Comparison of ENCODE assay signal across 8 cellular contexts in the genomic region with DNA sequence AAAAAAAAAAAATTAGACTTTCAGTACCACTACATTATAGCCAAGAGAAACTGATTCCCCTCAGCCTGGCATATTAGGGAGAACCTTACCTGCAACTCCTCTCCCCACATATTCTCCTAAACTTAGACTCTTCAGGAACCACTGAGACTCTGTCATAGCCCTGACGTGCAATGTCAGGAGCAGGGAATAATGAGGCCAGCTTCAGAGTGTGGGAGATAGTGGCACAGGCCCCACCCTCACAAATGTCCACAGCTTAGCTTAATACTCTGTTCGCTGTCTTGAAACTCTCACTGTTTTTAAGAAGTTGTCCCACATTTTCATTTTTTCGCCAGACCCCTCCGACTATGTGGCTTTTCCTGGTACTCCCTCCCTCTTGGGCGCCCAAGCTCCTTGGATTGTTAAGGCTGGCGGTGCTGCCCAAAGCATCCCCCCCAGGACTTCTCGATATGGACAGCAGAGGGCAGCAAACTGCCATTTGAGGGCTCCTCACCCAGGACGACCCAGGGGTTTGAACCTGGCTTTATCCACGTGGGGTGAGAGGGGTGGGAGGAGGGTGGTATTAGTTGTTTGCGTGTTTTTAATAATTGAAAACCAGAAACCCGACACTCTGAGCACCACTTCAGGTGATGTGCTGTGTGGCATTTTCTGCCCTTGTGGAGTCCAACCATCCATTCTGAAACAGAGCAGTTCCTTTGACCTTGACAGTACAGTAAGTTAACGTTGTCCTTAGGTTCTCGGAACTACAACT. TPM values are rescaled to one million over a fixed set of nuclear protein-coding genes. Genes with fewer than 3 reads are reported as not detected.
A peak's percentile ranks its signal among the peaks of the same experiment; 100 is the strongest.
DNase-seq lines count a peak whose midpoint lies in the region; ATAC-seq and TF ChIP-seq lines count a peak whose summit lies in the region.

No MANE protein-coding gene starts in this region.

- DNase-seq in CD4-positive, alpha-beta memory T cell = peak; percentile 41 to 60 (median 52)
- DNase-seq in HL-60 (ENCODE audit: low read depth in 1 of 2, low spot score in 1 of 2) = peak; percentile 28 to 53
- DNase-seq in OCI-M2 (lab: John Stamatoyannopoulos, UW; ENCODE audit: unreplicated experiment) = peak; percentile 22
- peak; percentile 9 for DNase-seq in activated T-helper 1 cell treated with Interleukin-2 at 50 U/mL for 16 hours (ENCODE audit: low read depth)
- peak; percentile 29 for DNase-seq in fibroblast of the conjunctiva (ENCODE audit: low read depth)
- peak; percentile 22 for DNase-seq in occipital lobe (lab: John Stamatoyannopoulos, UW)
- peak; percentile 64 to 68 for DNase-seq in tibial artery

- H3K4me1 Mint-ChIP-seq in CD4-positive, alpha-beta memory T cell = no peaks in the 10 kb centered on the region

- H3K27ac Mint-ChIP-seq in CD4-positive, alpha-beta memory T cell = peak overlapping the region in 1 of 7 donors; percentile 31

- no peak overlapping the region for H3K4me3 ChIP-seq in CD4-positive, alpha-beta memory T cell (ENCODE audit: low read length in 2 of 2)
- H3K4me3 ChIP-seq in HL-60 (replicated peaks; ENCODE audit: insufficient read depth, low read length) (no peak overlapping the region), tibial artery (no peak overlapping the region)

- no peak overlapping the region for H3K27ac ChIP-seq in CD4-positive, alpha-beta memory T cell (ENCODE audit: low read depth, low read length)
- H3K27ac ChIP-seq in HL-60 (replicated peaks) (no peak overlapping the region), tibial artery (no peak overlapping the region)

- no peaks in the 10 kb centered on the region for H3K36me3 Mint-ChIP-seq in CD4-positive, alpha-beta memory T cell

- CTCF ChIA-PET in CD4-positive, alpha-beta memory T cell (lab: Charles Lee; ENCODE audit: partially characterized antibody) = interaction anchor here (0.6 to 3.5 kb wide), 21 partner anchors 10 to 502 kb away, joined by 3 to 21 read pairs (median 3); no protein-coding TSS in a partner anchor

- peaks cover 18 to 21% of the 10 kb centered on the region in 2 donors for H3K27me3 Mint-ChIP-seq in CD4-positive, alpha-beta memory T cell

- H3K4me1 ChIP-seq in CD4-positive, alpha-beta memory T cell (ENCODE audit: insufficient read depth, low read length) = no peaks in the 10 kb centered on the region
- H3K4me1 ChIP-seq in tibial artery = peaks cover 0 to 4% (median 0%) of the 10 kb centered on the region in 4 donors

- intact Hi-C loops in CD4-positive, alpha-beta memory T cell (cut with micrococcal nuclease) = loop anchor here (1.0 to 2.0 kb wide), 5 partner anchors 219 to 633 kb away; no protein-coding TSS in a partner anchor
- intact Hi-C loops in tibial artery (cut with DNase I; ENCODE audit: low total_unique reads) = loop anchor here (10.0 kb wide), 1 partner anchor 381 kb away; no protein-coding TSS in a partner anchor

- POLR2A ChIA-PET in CD4-positive, alpha-beta memory T cell (lab: Charles Lee; ENCODE audit: partially characterized antibody) = no interaction called here

- no peaks in the 10 kb centered on the region for H3K36me3 ChIP-seq in CD4-positive, alpha-beta memory T cell (ENCODE audit: insufficient read depth, low read length)
- no peaks in the 10 kb centered on the region for H3K36me3 ChIP-seq in tibial artery

- no peaks in the 10 kb centered on the region for H3K9me3 ChIP-seq in CD4-positive, alpha-beta memory T cell (ENCODE audit: control insufficient read depth in 1 of 2, low read length in 2 of 2)
- no peaks in the 10 kb centered on the region for H3K9me3 ChIP-seq in tibial artery

- TF ChIP-seq CTCF in HL-60 (IDR thresholded peaks at IDR 0.05; ENCODE audit: insufficient read depth, low read length) (peak; percentile 22), tibial artery (IDR thresholded peaks at IDR 0.05) (peak; percentile 70 to 74)

- ATAC-seq in GM19351 (IDR thresholded peaks at IDR 0.05; ENCODE audit: unreplicated experiment) = peak; percentile 91

- H3K9me3 Mint-ChIP-seq in CD4-positive, alpha-beta memory T cell = no peaks in the 10 kb centered on the region

- no peaks in the 10 kb centered on the region for H3K27me3 ChIP-seq in CD4-positive, alpha-beta memory T cell (ENCODE audit: insufficient read depth, low read length)
- H3K27me3 ChIP-seq in HL-60 (ENCODE audit: insufficient read depth, poor library complexity, severe bottlenecking) (no peaks in the 10 kb centered on the region), tibial artery (peaks cover 0 to 10% of the 10 kb centered on the region in 2 donors)

- no peak overlapping the region for H3K4me3 Mint-ChIP-seq in CD4-positive, alpha-beta memory T cell

RNA-seq across cellular contexts. Expression of gene RASSF10, which starts 45.2 kb away (rescaled TPM):
- total RNA-seq in CD4-positive, alpha-beta memory T cell = not detected
- polyA plus RNA-seq in CD4-positive, alpha-beta memory T cell = not detected
- total RNA-seq in occipital lobe = 3.4 TPM

Comparison
In these comparisons a context has a peak if more than half of its experiments do, and no peak if none do; other contexts are left out.
1. DNase-seq: peak in every context shown above with its lines; median percentile 66 in tibial artery; 52 in CD4-positive, alpha-beta memory T cell; 40 in HL-60; 29 in fibroblast of the conjunctiva; 22 in OCI-M2; 22 in occipital lobe; 9 in activated T-helper 1 cell treated with Interleukin-2 at 50 U/mL for 16 hours.